ENCODE assay signal across 16 cellular contexts in genomic region chrX:16586371-16587112, GRCh38.
"Had no signal": no experiment of that assay in that cellular context is flagged by ENCODE, and none has a peak within 500 bp of the region (broad histone marks: within the 10 kb centered on the region; RNA-seq: fewer than 3 reads in every experiment).

No MANE protein-coding gene starts in this region.

- H3K27me3 ChIP-seq: adrenal gland, body of pancreas, left lung, sigmoid colon, upper lobe of left lung had no signal

- H3K27ac ChIP-seq: adrenal gland, body of pancreas, left lung, sigmoid colon, upper lobe of left lung had no signal

- ATAC-seq: body of pancreas, left lung, T-helper 17 cell had no signal

- H3K4me1 ChIP-seq: adrenal gland, body of pancreas, left lung, sigmoid colon, upper lobe of left lung had no signal

- H3K36me3 ChIP-seq: sigmoid colon had no signal

- H3K4me3 ChIP-seq: adrenal gland, body of pancreas, left lung, sigmoid colon, upper lobe of left lung had no signal

- H3K9me3 ChIP-seq: body of pancreas, sigmoid colon had no signal

- DNase-seq: activated CD4-positive, alpha-beta T cell treated with anti-CD3 and anti-CD28 coated beads, Interleukin-2, amount 50 U/mL, for 1 hour; activated CD4-positive, CD25-positive, alpha-beta regulatory T cell; activated naive CD4-positive, alpha-beta T cell treated with anti-CD3 and anti-CD28 coated beads, Interleukin-2, amount 50 U/mL, for 16 hours; activated T-cell treated with anti-CD3 and anti-CD28 coated beads for 4 hours; adrenal gland; body of pancreas; central memory CD4-positive, alpha-beta T cell; effector memory CD4-positive, alpha-beta T cell; hypothalamus; left lung; nephron progenitor cell; sigmoid colon; stimulated activated CD4-positive, alpha-beta T cell treated with anti-CD3 and anti-CD28 coated beads, Interleukin-2, amount 100 ng/mL, for 48 hours; stimulated activated naive CD4-positive, alpha-beta T cell treated with Interleukin-2 at 50 U/mL for 16 hours; T-helper 17 cell; upper lobe of left lung had no signal
